Comparison of ENCODE assay signal across 13 cellular contexts in the genomic region with DNA sequence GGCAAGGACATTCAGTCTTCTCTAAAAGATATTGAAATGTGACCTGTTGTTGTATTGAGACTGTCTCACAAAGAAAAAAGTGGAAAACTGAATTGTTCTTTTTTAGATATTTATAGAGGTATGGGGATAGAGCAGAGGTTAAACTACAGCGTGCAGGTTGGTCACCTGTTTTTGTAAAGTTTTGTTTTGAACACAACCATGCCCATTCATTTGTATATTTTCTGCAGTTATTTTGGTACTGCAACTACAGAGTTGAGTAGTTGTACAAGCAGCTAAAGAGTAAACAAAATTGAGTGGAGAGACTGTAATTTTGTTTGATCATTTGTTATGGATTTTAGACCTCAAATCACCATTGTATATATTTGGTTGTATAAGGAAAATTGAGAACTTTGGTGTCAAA. TPM values are rescaled to one million over a fixed set of nuclear protein-coding genes. Genes with fewer than 3 reads are reported as not detected.
DNase-seq lines count a peak whose midpoint lies in the region; ATAC-seq, FAIRE-seq and TF ChIP-seq lines count a peak whose summit lies in the region.
"Had no signal": no experiment of that assay in that cellular context is flagged by ENCODE, and none has a peak within 500 bp of the region (broad histone marks: within the 10 kb centered on the region; RNA-seq: fewer than 3 reads in every experiment).

No MANE protein-coding gene starts in this region.

- WGBS in heart right ventricle, 2 donors = 95 to 96% methylated on average over 1 of the region's 1 CpG

- no peaks in the 10 kb centered on the region for H3K9me2 ChIP-seq in MM.1S (replicated peaks; ENCODE audit: insufficient read depth, low read length)

- peaks cover 50% of the 10 kb centered on the region for H3K79me2 ChIP-seq in MM.1S (ENCODE audit: low read length)

- H3K9me3 ChIP-seq in MM.1S (replicated peaks; ENCODE audit: insufficient read depth, low read length) (no peaks in the 10 kb centered on the region), heart right ventricle (no peaks in the 10 kb centered on the region)
- H3K9me3 ChIP-seq: MG63 had no signal

- H3K4me3 ChIP-seq in MM.1S (ENCODE audit: low read length) (no peak overlapping the region), heart right ventricle (no peak overlapping the region)
- H3K4me3 ChIP-seq: MG63 had no signal

- no peak overlapping the region for H2AFZ ChIP-seq in MM.1S (ENCODE audit: low read length)

- DNase-seq in MM.1S = no peak
- DNase-seq in heart right ventricle = no peak
- DNase-seq in cardiac septum (ENCODE audit: low spot score) = no peak
- no peak for DNase-seq in urothelium cell line (ENCODE audit: low spot score)
- DNase-seq: activated CD4-positive, alpha-beta T cell treated with anti-CD3 and anti-CD28 coated beads for 48 hours; amygdala; MG63; NCI-H526; right cardiac atrium had no signal

- TF ChIP-seq CTCF in MM.1S (IDR thresholded peaks at IDR 0.05; ENCODE audit: low read length) (no peak), heart right ventricle (IDR thresholded peaks at IDR 0.05) (no peak)

- H3F3A ChIP-seq in MM.1S (ENCODE audit: insufficient read depth, low read length) = peaks cover 4% of the 10 kb centered on the region; the same call in 1 of the 2 replicates

- no peak overlapping the region for H3K4me2 ChIP-seq in MM.1S (ENCODE audit: low read depth, low read length)

- H3K4me1 ChIP-seq in MM.1S (ENCODE audit: low read length) (0 out of 2 replicates have a peak, but pooled peaks cover 4% of the 10 kb centered on the region), heart right ventricle (peaks cover 0 to 7% (median 0%) of the 10 kb centered on the region in 9 donors)

- H3K36me3 ChIP-seq in MM.1S (replicated peaks; ENCODE audit: insufficient read depth, low read length) (no peaks in the 10 kb centered on the region; the same call in 1 of the 2 replicates), heart right ventricle (peaks cover 0 to 81% (median 5%) of the 10 kb centered on the region in 9 donors)

- peaks cover 9% of the 10 kb centered on the region; the same call in 1 of the 2 replicates for H4K20me1 ChIP-seq in MM.1S (ENCODE audit: insufficient read depth, low read length)

- H3K27ac ChIP-seq in MM.1S (ENCODE audit: low read length) = no peak overlapping the region
- no peak overlapping the region for H3K27ac ChIP-seq in heart right ventricle

- intact Hi-C loops in heart right ventricle (cut with DNase I) (no loop called here), cardiac septum (cut with DNase I) (no loop called here)

- no peak for FAIRE-seq in urothelium cell line (lab: Jason Lieb, UNC)

- ATAC-seq in GM18502 (IDR thresholded peaks at IDR 0.05; ENCODE audit: poor library complexity, unreplicated experiment) = peak; percentile 90
- ATAC-seq in GM19351 (IDR thresholded peaks at IDR 0.05; ENCODE audit: unreplicated experiment) = peak; percentile 95
- peak; percentile 92 for ATAC-seq in HG02759 (IDR thresholded peaks at IDR 0.05; ENCODE audit: unreplicated experiment)
- ATAC-seq in HG03469 (IDR thresholded peaks at IDR 0.05; ENCODE audit: unreplicated experiment) = peak; percentile 94
- no peak for ATAC-seq in heart right ventricle
- ATAC-seq: right cardiac atrium had no signal

- H3K27me3 ChIP-seq in MM.1S (replicated peaks; ENCODE audit: insufficient read depth, low read length) (no peaks in the 10 kb centered on the region), heart right ventricle (no peaks in the 10 kb centered on the region)
- H3K27me3 ChIP-seq: MG63 had no signal

- no peak overlapping the region for H3K9ac ChIP-seq in MM.1S (ENCODE audit: low read length)

RNA-seq across cellular contexts. Expression of a gene that starts 11.3 kb away (rescaled TPM):
- total RNA-seq in heart right ventricle (10 to 100 TPM in 4 of 10 donors, 1 to 10 TPM in 6; 8.2 to 14.6 (median 9.6) TPM), cardiac septum (12.0 TPM)
- 10 to 100 TPM in 1 of 2 donors, 1 to 10 TPM in 1; 8.0 to 17.3 TPM for polyA plus RNA-seq in heart right ventricle

RNA-seq across cellular contexts. Expression of a gene that starts 46.1 kb away (rescaled TPM):
- total RNA-seq in heart right ventricle = 10 to 100 TPM; 42.5 to 54.6 (median 47.1) TPM
- polyA plus RNA-seq in heart right ventricle = 10 to 100 TPM; 44.0 to 78.7 TPM
- total RNA-seq in cardiac septum = 37.4 TPM

Comparison
In these comparisons a context has a peak if more than half of its experiments do, and no peak if none do; other contexts are left out.
1. ATAC-seq: peak in GM18502 (single experiment), GM19351 (single experiment), HG02759 (single experiment) and HG03469 (single experiment); none in heart right ventricle (0 of 8).